In genomic region chr14:96512122-96512521, GRCh38 we compare ENCODE assay signal across 9 cellular contexts.
"Had no signal": no experiment of that assay in that cellular context is flagged by ENCODE, and none has a peak within 500 bp of the region (broad histone marks: within the 10 kb centered on the region; RNA-seq: fewer than 3 reads in every experiment).

No MANE protein-coding gene starts in this region.

- ATAC-seq: foreskin keratinocyte had no signal

- H3K36me3 ChIP-seq: pancreas, thyroid gland had no signal

- H3K27ac ChIP-seq: foreskin keratinocyte, skin epidermis, thyroid gland had no signal

- H3K4me3 Mint-ChIP-seq: T-helper 1 cell treated with Interleukin-12 subunit alpha and Interleukin-12 subunit beta and Interleukin-4 antibody, amounts not matched to agents 30 μg/mL and 1 μg/mL, for 36 hours had no signal

- H3K27me3 ChIP-seq: foreskin keratinocyte, pancreas, thyroid gland had no signal

- DNase-seq: activated effector memory CD4-positive, alpha-beta T cell treated with anti-CD3 and anti-CD28 coated beads, Interleukin-2, amount 50 U/mL, for 16 hours; aorta; foreskin keratinocyte; pancreas; stimulated activated CD4-positive, alpha-beta T cell treated with anti-CD3 and anti-CD28 coated beads, Interleukin-4, amount 100 ng/mL, for 4 hours; thyroid gland had no signal

- H3K4me3 ChIP-seq: pancreas, skin epidermis, thyroid gland had no signal

- H3K9me3 ChIP-seq: pancreas, thyroid gland had no signal

- H3K9me3 Mint-ChIP-seq: neural crest cell; T-helper 1 cell treated with Interleukin-12 subunit alpha and Interleukin-12 subunit beta and Interleukin-4 antibody, amounts not matched to agents 30 μg/mL and 1 μg/mL, for 36 hours had no signal
